In the genomic region with DNA sequence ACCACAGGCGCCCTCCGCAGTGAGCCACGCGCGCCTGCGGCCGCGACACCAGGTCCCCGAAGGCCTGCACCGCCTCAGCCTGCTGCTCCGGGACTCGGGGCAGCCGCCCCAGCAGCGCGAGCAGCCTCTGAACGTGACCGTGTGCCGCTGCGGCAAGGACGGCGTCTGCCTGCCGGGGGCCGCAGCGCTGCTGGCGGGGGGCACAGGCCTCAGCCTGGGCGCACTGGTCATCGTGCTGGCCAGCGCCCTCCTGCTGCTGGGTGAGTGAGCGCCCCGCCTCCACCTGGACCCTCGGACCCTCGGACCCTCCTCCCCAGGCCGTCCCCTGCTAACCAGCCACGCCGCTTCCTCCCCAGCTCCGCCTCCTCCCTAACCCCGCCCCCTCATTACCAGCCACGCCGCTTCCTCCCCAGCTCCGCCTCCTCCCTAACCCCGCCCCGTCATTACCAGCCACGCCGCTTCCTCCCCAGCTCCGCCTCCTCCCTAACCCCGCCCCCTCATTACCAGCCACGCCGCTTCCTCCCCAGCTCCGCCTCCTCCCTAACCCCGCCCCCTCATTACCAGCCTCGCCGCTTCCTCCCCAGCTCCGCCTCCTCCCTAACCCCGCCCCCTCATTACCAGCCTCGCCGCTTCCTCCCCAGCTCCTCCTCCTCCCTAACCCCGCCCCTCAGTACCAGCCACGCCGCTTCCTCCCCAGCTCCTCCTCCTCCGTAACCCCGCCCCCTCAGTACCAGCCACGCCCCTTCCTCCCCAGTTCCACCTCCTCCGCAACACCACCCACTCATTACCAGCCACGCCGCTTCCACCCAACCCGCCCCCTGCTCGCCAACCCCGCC, we compare ENCODE assay signal across 8 cellular contexts. TPM values are rescaled to one million over a fixed set of nuclear protein-coding genes. Genes with fewer than 3 reads are reported as not detected.
DNase-seq lines count a peak whose midpoint lies in the region; ATAC-seq and TF ChIP-seq lines count a peak whose summit lies in the region.
"Not testable (repeated sequence)": the region's sequence is repeated elsewhere in the genome, so short reads cannot be mapped to it uniquely, and the experiment has no call there.

No MANE protein-coding gene starts in this region.

- DNase-seq in DMS114 treated with DMSO at 0.1 percent for 48 hours (lab: John Stamatoyannopoulos, UW; ENCODE audit: unreplicated experiment): peak; percentile 27
- peak; percentile 76 for DNase-seq in HK-2 (ENCODE audit: unreplicated experiment)
- DNase-seq in activated CD4-positive, alpha-beta T cell treated with anti-CD3 and anti-CD28 coated beads, Interleukin-2, amount 10 ng/mL, durations not matched to agents 24 days and 14 days: peak; percentile 91
- peak; percentile 66 for DNase-seq in MCF 10A (ENCODE audit: unreplicated experiment)
- DNase-seq in left cardiac atrium: peak; percentile 80
- DNase-seq in stimulated activated naive CD8-positive, alpha-beta T cell treated with anti-CD3 and anti-CD28 coated beads, Interleukin-15, Interleukin-2, amounts not matched to agents 100 U/mL and 50 U/mL, for 24 hours: peak; percentile 69

- H3K36me3 Mint-ChIP-seq in activated CD4-positive, alpha-beta T cell treated with anti-CD3 and anti-CD28 coated beads, Interleukin-2, amount 10 ng/mL, durations not matched to agents 24 days and 14 days (ENCODE audit: low read depth); MCF 10A (ENCODE audit: insufficient read depth, unreplicated experiment): not testable (repeated sequence)

- not testable (repeated sequence) for H3K9me2 ChIP-seq in OCI-LY1 (ENCODE audit: low read depth, low read length)

- not testable (repeated sequence) for H3K36me3 ChIP-seq in OCI-LY1 (ENCODE audit: insufficient read depth, low read length); parathyroid adenoma (ENCODE audit: control insufficient read depth, insufficient read depth, low read length)

- intact Hi-C loops in activated CD4-positive, alpha-beta T cell treated with anti-CD3 and anti-CD28 coated beads, Interleukin-2, amount 10 ng/mL, durations not matched to agents 24 days and 14 days (cut with micrococcal nuclease): loop anchor here (1.0 to 2.0 kb wide), 3 partner anchors 9 to 54 kb away; a partner anchor contains a TSS
- intact Hi-C loops in MCF 10A (cut with micrococcal nuclease); left cardiac atrium (cut with DNase I): not testable (repeated sequence)

- H4K20me1 ChIP-seq in OCI-LY1 (ENCODE audit: insufficient read depth, low read length): not testable (repeated sequence)

- not testable (repeated sequence) for BruUV-seq in MCF 10A (replicated peaks; lab: Mats Ljungman, UMichigan)

- H3K4me2 ChIP-seq in OCI-LY1 (ENCODE audit: low read length) (peak overlapping the region; percentile 68), parathyroid adenoma (ENCODE audit: low read length) (peak overlapping the region; percentile 75)

- H3K27me3 ChIP-seq in OCI-LY1 (ENCODE audit: insufficient read depth, low read length); parathyroid adenoma (ENCODE audit: control insufficient read depth, insufficient read depth, low read length): not testable (repeated sequence)

- H3K9me3 Mint-ChIP-seq in activated CD4-positive, alpha-beta T cell treated with anti-CD3 and anti-CD28 coated beads, Interleukin-2, amount 10 ng/mL, durations not matched to agents 24 days and 14 days; MCF 10A (ENCODE audit: unreplicated experiment): not testable (repeated sequence)

- H3K4me3 Mint-ChIP-seq in activated CD4-positive, alpha-beta T cell treated with anti-CD3 and anti-CD28 coated beads, Interleukin-2, amount 10 ng/mL, durations not matched to agents 24 days and 14 days; MCF 10A (ENCODE audit: unreplicated experiment): not testable (repeated sequence)

- H3K79me2 ChIP-seq in OCI-LY1 (ENCODE audit: insufficient read depth, low read length); parathyroid adenoma: not testable (repeated sequence)

- not testable (repeated sequence) for H3K27ac Mint-ChIP-seq in activated CD4-positive, alpha-beta T cell treated with anti-CD3 and anti-CD28 coated beads, Interleukin-2, amount 10 ng/mL, durations not matched to agents 24 days and 14 days; MCF 10A (ENCODE audit: low read depth, unreplicated experiment)

- not testable (repeated sequence) for TF ChIP-seq CTCF in OCI-LY1 (IDR thresholded peaks at IDR 0.05; ENCODE audit: low read length); MCF 10A (IDR thresholded peaks at IDR 0.05; ENCODE audit: unreplicated experiment); parathyroid adenoma (IDR thresholded peaks at IDR 0.05)

- not testable (repeated sequence) for H3K27ac ChIP-seq in OCI-LY1 (ENCODE audit: low read depth, low read length, poor library complexity, severe bottlenecking); parathyroid adenoma

- not testable (repeated sequence) for H2AFZ ChIP-seq in OCI-LY1 (ENCODE audit: low read length)
- peak overlapping the region; percentile 65 for H2AFZ ChIP-seq in parathyroid adenoma

- H3K9me3 ChIP-seq in OCI-LY1 (ENCODE audit: low read length); parathyroid adenoma (ENCODE audit: control insufficient read depth, low read length): not testable (repeated sequence)

- CTCF ChIA-PET in MCF 10A (lab: Yijun Ruan, JAX): not testable (repeated sequence)

- not testable (repeated sequence) for H3F3A ChIP-seq in OCI-LY1 (ENCODE audit: insufficient read depth, low read length)

- H3K27me3 Mint-ChIP-seq in activated CD4-positive, alpha-beta T cell treated with anti-CD3 and anti-CD28 coated beads, Interleukin-2, amount 10 ng/mL, durations not matched to agents 24 days and 14 days; MCF 10A (ENCODE audit: insufficient read depth, unreplicated experiment): not testable (repeated sequence)

- peak; percentile 63 to 73 for ATAC-seq in left cardiac atrium
- peak; percentile 17 for ATAC-seq in stimulated activated naive CD8-positive, alpha-beta T cell treated with anti-CD3 and anti-CD28 coated beads, Interleukin-15, Interleukin-2, amounts not matched to agents 100 U/mL and 50 U/mL, for 24 hours

- POLR2A ChIA-PET in MCF 10A (lab: Yijun Ruan, JAX): not testable (repeated sequence)

- not testable (repeated sequence) for H3K4me1 ChIP-seq in OCI-LY1 (ENCODE audit: insufficient read depth, low read length, severe bottlenecking); parathyroid adenoma

- peak overlapping the region; percentile 24; the same call in 1 of the 2 replicates for H3K9ac ChIP-seq in OCI-LY1 (ENCODE audit: low read length)
- H3K9ac ChIP-seq in parathyroid adenoma: not testable (repeated sequence)

- H3K4me1 Mint-ChIP-seq in activated CD4-positive, alpha-beta T cell treated with anti-CD3 and anti-CD28 coated beads, Interleukin-2, amount 10 ng/mL, durations not matched to agents 24 days and 14 days; MCF 10A (ENCODE audit: insufficient read depth, unreplicated experiment): not testable (repeated sequence)

- peak overlapping the region; percentile 52 for H3K4me3 ChIP-seq in OCI-LY1 (ENCODE audit: low read depth, low read length, poor library complexity, severe bottlenecking)
- peak overlapping the region; percentile 14 for H3K4me3 ChIP-seq in parathyroid adenoma (ENCODE audit: low read depth, low read length)

RNA-seq across cellular contexts. Expression of a gene that starts 7.9 kb away (rescaled TPM):
- 1.4 and 2.3 TPM in 2 replicates for total RNA-seq in activated CD4-positive, alpha-beta T cell treated with anti-CD3 and anti-CD28 coated beads, Interleukin-2, amount 10 ng/mL, durations not matched to agents 24 days and 14 days
- total RNA-seq in MCF 10A (2022): not detected in 2 replicates
- under 1 TPM in 1 of 2 donors, not detected in 1; 0.27 TPM for total RNA-seq in left cardiac atrium

RNA-seq across cellular contexts. Expression of a gene that starts 20.9 kb away (rescaled TPM):
- not detected in 2 replicates for total RNA-seq in activated CD4-positive, alpha-beta T cell treated with anti-CD3 and anti-CD28 coated beads, Interleukin-2, amount 10 ng/mL, durations not matched to agents 24 days and 14 days
- total RNA-seq in MCF 10A (2022) (not detected in 2 replicates), left cardiac atrium (under 1 TPM in 1 of 2 donors, not detected in 1; 0.09 TPM)

RNA-seq across cellular contexts. Expression of a gene that starts 25.1 kb away (rescaled TPM):
- 6.0 and 9.8 TPM in 2 replicates for total RNA-seq in activated CD4-positive, alpha-beta T cell treated with anti-CD3 and anti-CD28 coated beads, Interleukin-2, amount 10 ng/mL, durations not matched to agents 24 days and 14 days
- total RNA-seq in MCF 10A (2022) (13.5 and 15.8 TPM in 2 replicates), left cardiac atrium (1 to 10 TPM; 7.5 to 9.8 TPM)

Comparison
In these comparisons a context has a peak if more than half of its experiments do, and no peak if none do; other contexts are left out.
1. DNase-seq: peak in every context shown above with its lines; median percentile 91 in activated CD4-positive, alpha-beta T cell treated with anti-CD3 and anti-CD28 coated beads, Interleukin-2, amount 10 ng/mL, durations not matched to agents 24 days and 14 days; 80 in left cardiac atrium; 76 in HK-2; 69 in stimulated activated naive CD8-positive, alpha-beta T cell treated with anti-CD3 and anti-CD28 coated beads, Interleukin-15, Interleukin-2, amounts not matched to agents 100 U/mL and 50 U/mL, for 24 hours; 66 in MCF 10A; 27 in DMS114 treated with DMSO at 0.1 percent for 48 hours.